In genomic region chr19:46766569-46767317, GRCh38 we compare ENCODE assay signal across 6 cellular contexts. TPM values are rescaled to one million over a fixed set of nuclear protein-coding genes. Genes with fewer than 3 reads are reported as not detected.
A peak's percentile ranks its signal among the peaks of the same experiment; 100 is the strongest.
DNase-seq lines count a peak whose midpoint lies in the region; ATAC-seq, FAIRE-seq and TF ChIP-seq lines count a peak whose summit lies in the region.

No MANE protein-coding gene starts in this region.

- H3K9me3 ChIP-seq in SK-N-SH: no peaks in the 10 kb centered on the region

- H4K20me1 ChIP-seq in SK-N-SH (ENCODE audit: insufficient read depth): no peaks in the 10 kb centered on the region

- TF ChIP-seq POLR2A in GM12891 (IDR thresholded peaks at IDR 0.05; ENCODE audit: low read depth, low read length): no peak

- no peak overlapping the region for H3K4me2 ChIP-seq in SK-N-SH

- H3K4me1 ChIP-seq in SK-N-SH (ENCODE audit: control insufficient read depth in 1 of 2, insufficient read depth in 2 of 2, low read depth in 1 of 2, low read length in 1 of 2): no peaks in the 10 kb centered on the region

- no peak overlapping the region for H2AFZ ChIP-seq in SK-N-SH (ENCODE audit: low read depth)

- CTCF ChIA-PET in SK-N-SH (lab: Yijun Ruan, JAX): interaction anchor here (0.9 to 2.7 kb wide), 24 partner anchors 9 to 229 kb away, joined by 3 to 27 read pairs (median 4); no protein-coding TSS in a partner anchor

- 56% methylated on average over 17 of the region's 18 CpGs for WGBS in SK-N-SH (ENCODE audit: low lambda C conversion rate)

- H3K9ac ChIP-seq in SK-N-SH: no peak overlapping the region

- FAIRE-seq in GM12891 (lab: Jason Lieb, UNC): peak; percentile 28

- TF ChIP-seq EP300 in SK-N-SH (IDR thresholded peaks at IDR 0.05; ENCODE audit: borderline replicate concordance in 1 of 2, low read depth in 1 of 2, low read length in 1 of 2): no peak

- DNase-seq in GM12891 (ENCODE audit: insufficient read length, low spot score): no peak
- peak; percentile 74 for DNase-seq in SK-N-SH
- DNase-seq in ecto neural progenitor cell (ENCODE audit: low spot score): peak; percentile 70
- DNase-seq in stimulated activated CD4-positive, alpha-beta T cell treated with anti-CD3 and anti-CD28 coated beads, Interleukin-12 subunit alpha, Interleukin-12 subunit beta, amount 100 ng/mL, for 4 hours: peak; percentile 56

- ATAC-seq in GM19467 (IDR thresholded peaks at IDR 0.05; ENCODE audit: unreplicated experiment) (no peak), HG02571 (IDR thresholded peaks at IDR 0.05; ENCODE audit: unreplicated experiment) (no peak)

- POLR2A ChIA-PET in SK-N-SH (lab: Yijun Ruan, JAX): no interaction called here

- no peaks in the 10 kb centered on the region for H3K9me2 ChIP-seq in SK-N-SH

- no peak overlapping the region for H3K27ac ChIP-seq in SK-N-SH (ENCODE audit: low read depth in 2 of 2, low read length in 1 of 2)

- no peaks in the 10 kb centered on the region for H3K36me3 ChIP-seq in SK-N-SH (replicated peaks in 1 of 2; ENCODE audit: control insufficient read depth in 1 of 2, insufficient read depth in 2 of 2, low read length in 1 of 2)

- H3F3A ChIP-seq in SK-N-SH (replicated peaks; ENCODE audit: insufficient read depth): peaks cover 5% of the 10 kb centered on the region

- H3K4me3 ChIP-seq in SK-N-SH (ENCODE audit: low read depth in 2 of 2, low read length in 1 of 2): no peak overlapping the region

- TF ChIP-seq RAD21 in SK-N-SH (IDR thresholded peaks at IDR 0.05; ENCODE audit: low read length): peak; percentile 33

- H3K27me3 ChIP-seq in SK-N-SH (ENCODE audit: insufficient read depth): no peaks in the 10 kb centered on the region

- peak; percentile 76 for TF ChIP-seq CTCF in SK-N-SH (IDR thresholded peaks at IDR 0.05)

- no peaks in the 10 kb centered on the region for H3K79me2 ChIP-seq in SK-N-SH (ENCODE audit: insufficient read depth)

TF ChIP-seq in GM12891, 5 proteins besides CTCF, POLR2A, EP300 and RAD21:
- no peak for TF ChIP-seq PAX5 (IDR thresholded peaks at IDR 0.05; ENCODE audit: insufficient read depth, low read length, severe bottlenecking)
- TF ChIP-seq POU2F2 (IDR thresholded peaks at IDR 0.05; ENCODE audit: low read depth, low read length): no peak
- TF ChIP-seq POLR2AphosphoS5 (IDR thresholded peaks at IDR 0.05; ENCODE audit: low read depth, low read length): no peak
- TF ChIP-seq SPI1 (IDR thresholded peaks at IDR 0.05; ENCODE audit: low read depth, low read length): no peak
- no peak for TF ChIP-seq TAF1 (IDR thresholded peaks at IDR 0.05; ENCODE audit: low read depth, low read length)
TF ChIP-seq in GM12891: peak in this region for 0.

TF ChIP-seq in SK-N-SH, 30 proteins besides CTCF, POLR2A, EP300 and RAD21:
- 0 out of 2 replicates have a peak, but pooled peaks have one; percentile 25 for TF ChIP-seq SMC3 (IDR thresholded peaks at IDR 0.05; ENCODE audit: low read depth, low read length)
- TF ChIP-seq YY1 (IDR thresholded peaks at IDR 0.05; ENCODE audit: low read depth): peak; percentile 75; the same call in 1 of the 2 replicates
- TF ChIP-seq TEAD4 (IDR thresholded peaks at IDR 0.05; ENCODE audit: borderline replicate concordance, insufficient read depth): no peak

RNA-seq across cellular contexts. Expression of gene STRN4, which starts 20.5 kb away (rescaled TPM):
- 27.3 TPM for polyA plus RNA-seq in GM12891 (2012; ENCODE audit: low read depth, missing spikeins)
- polyA plus RNA-seq in SK-N-SH (2012; rRNA removed): 73.1 and 92.8 TPM in 2 replicates
- 53.2 and 65.2 TPM in 2 replicates for polyA plus RNA-seq in SK-N-SH (2012; cell fraction: cytosol; rRNA removed)
- 174 and 181 TPM in 2 replicates for polyA plus RNA-seq in SK-N-SH (2012; cell fraction: nucleus; rRNA removed)

RNA-seq across cellular contexts. Expression of gene FKRP, which starts 20.9 kb away (rescaled TPM):
- 7.9 TPM for polyA plus RNA-seq in GM12891 (2012; ENCODE audit: low read depth, missing spikeins)
- 30.4 and 37.3 TPM in 2 replicates for polyA plus RNA-seq in SK-N-SH (2012; rRNA removed)
- 17.3 and 24.0 TPM in 2 replicates for polyA plus RNA-seq in SK-N-SH (2012; cell fraction: cytosol; rRNA removed)
- polyA plus RNA-seq in SK-N-SH (2012; cell fraction: nucleus; rRNA removed): 89.1 and 93.7 TPM in 2 replicates

RNA-seq across cellular contexts. Expression of gene SLC1A5, which starts 21.7 kb away (rescaled TPM):
- 46.9 TPM for polyA plus RNA-seq in GM12891 (2012; ENCODE audit: low read depth, missing spikeins)
- 76.7 and 80.4 TPM in 2 replicates for polyA plus RNA-seq in SK-N-SH (2012; rRNA removed)
- polyA plus RNA-seq in SK-N-SH (2012; cell fraction: cytosol; rRNA removed): 38.6 and 52.9 TPM in 2 replicates
- polyA plus RNA-seq in SK-N-SH (2012; cell fraction: nucleus; rRNA removed): 59.2 and 69.9 TPM in 2 replicates

RNA-seq across cellular contexts. Expression of gene PRKD2, which starts 49.8 kb away (rescaled TPM):
- 48.0 TPM for polyA plus RNA-seq in GM12891 (2012; ENCODE audit: low read depth, missing spikeins)
- polyA plus RNA-seq in SK-N-SH (2012; rRNA removed): 14.1 and 21.4 TPM in 2 replicates
- 12.2 and 20.2 TPM in 2 replicates for polyA plus RNA-seq in SK-N-SH (2012; cell fraction: cytosol; rRNA removed)
- polyA plus RNA-seq in SK-N-SH (2012; cell fraction: nucleus; rRNA removed): 47.3 and 60.3 TPM in 2 replicates
